1 cellular context compared by ENCODE assay signal in the genomic region with DNA sequence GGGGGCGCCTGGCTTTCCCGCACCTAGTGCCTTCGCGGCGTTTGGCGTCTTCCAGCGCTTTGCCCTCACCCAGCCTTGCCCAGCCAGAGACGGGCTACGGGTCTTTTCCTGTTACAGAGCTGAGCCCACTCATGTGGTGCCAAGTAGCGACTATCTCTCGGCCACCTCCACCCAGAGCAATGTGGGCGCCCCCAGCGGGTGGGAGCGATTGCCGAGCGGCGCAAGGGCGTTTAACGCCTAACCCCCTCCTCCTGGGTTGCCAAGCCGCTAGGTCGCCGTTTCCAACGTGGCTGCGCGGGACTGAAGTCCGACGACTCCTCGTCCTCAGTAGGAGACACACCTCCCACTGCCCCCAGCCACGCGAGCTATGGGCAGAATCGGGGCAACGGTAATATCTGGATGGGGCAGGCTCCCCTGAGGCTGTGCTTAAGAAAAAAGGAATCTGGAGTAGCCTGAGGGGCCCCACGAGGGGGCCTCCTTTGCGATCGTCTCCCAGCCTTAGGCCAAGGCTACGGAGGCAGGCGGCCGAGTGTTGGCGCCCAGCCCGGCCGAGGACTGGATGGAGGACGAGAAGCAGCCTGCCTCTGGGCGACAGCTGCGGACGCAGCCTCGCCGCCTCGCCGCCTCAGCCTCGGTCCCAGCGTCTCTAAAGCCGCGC.
TF ChIP-seq lines count a peak whose summit lies in the region.

No MANE protein-coding gene starts in this region.

TF ChIP-seq in IMR-90, 13 proteins besides CTCF, POLR2A, EP300 and RAD21:
- TF ChIP-seq CEBPB (IDR thresholded peaks at IDR 0.05; ENCODE audit: low read depth, low read length) (no peak), MXI1 (IDR thresholded peaks at IDR 0.05; ENCODE audit: borderline replicate concordance, low read depth, low read length) (no peak), RCOR1 (IDR thresholded peaks at IDR 0.05; ENCODE audit: insufficient replicate concordance, low read length) (no peak), CHD1 (IDR thresholded peaks at IDR 0.05; ENCODE audit: low read depth, low read length) (no peak), BHLHE40 (IDR thresholded peaks at IDR 0.05; ENCODE audit: low read depth, low read length) (no peak), NFE2L2 (IDR thresholded peaks at IDR 0.05; ENCODE audit: low read depth, low read length) (no peak), FOS (IDR thresholded peaks at IDR 0.05; ENCODE audit: low read depth, low read length) (no peak), MAZ (IDR thresholded peaks at IDR 0.05; ENCODE audit: borderline replicate concordance, low read depth, low read length) (no peak)
- TF ChIP-seq, protein P1, sequence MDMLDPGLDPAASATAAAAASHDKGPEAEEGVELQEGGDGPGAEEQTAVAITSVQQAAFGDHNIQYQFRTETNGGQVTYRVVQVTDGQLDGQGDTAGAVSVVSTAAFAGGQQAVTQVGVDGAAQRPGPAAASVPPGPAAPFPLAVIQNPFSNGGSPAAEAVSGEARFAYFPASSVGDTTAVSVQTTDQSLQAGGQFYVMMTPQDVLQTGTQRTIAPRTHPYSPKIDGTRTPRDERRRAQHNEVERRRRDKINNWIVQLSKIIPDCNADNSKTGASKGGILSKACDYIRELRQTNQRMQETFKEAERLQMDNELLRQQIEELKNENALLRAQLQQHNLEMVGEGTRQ (IDR thresholded peaks at IDR 0.05; ENCODE audit: low read depth, low read length) = no peak
